In the genomic region with DNA sequence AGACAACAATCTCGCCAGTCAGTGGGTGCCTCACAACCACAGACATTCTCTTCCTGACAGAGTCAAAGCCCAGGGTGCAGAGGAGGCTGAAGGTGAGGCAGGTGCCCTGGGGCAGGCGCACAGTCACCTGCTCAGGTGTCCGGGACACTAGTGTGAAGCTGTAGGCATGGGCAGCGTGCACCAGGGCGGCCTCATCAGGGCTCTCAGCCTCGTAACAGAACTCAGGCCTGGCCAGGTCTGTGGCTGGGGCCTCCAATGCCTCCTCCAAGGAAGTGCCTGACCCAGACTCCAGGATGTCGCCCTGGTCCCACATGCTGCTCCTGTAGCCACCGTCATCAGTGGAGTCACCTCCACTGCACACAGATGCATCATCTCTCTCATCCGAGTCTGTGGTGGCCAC, we compare ENCODE assay signal across 7 cellular contexts.
"Had no signal": no experiment of that assay in that cellular context is flagged by ENCODE, and none has a peak within 500 bp of the region (broad histone marks: within the 10 kb centered on the region; RNA-seq: fewer than 3 reads in every experiment).

No MANE protein-coding gene starts in this region.

- H3K27ac ChIP-seq: GM23248 had no signal

- H2AFZ ChIP-seq: GM23248 had no signal

- DNase-seq: GM23248, GOT3, H7, HFFc6, IMR-90 had no signal

- H3K27ac Mint-ChIP-seq: HFFc6 had no signal

- H3K4me3 Mint-ChIP-seq: HFFc6 had no signal

- H3K4me3 ChIP-seq: GM23248, HAP-1 had no signal

- H3K36me3 ChIP-seq: HAP-1 had no signal

- ATAC-seq: HCT116 had no signal

- H3K9ac ChIP-seq: GM23248 had no signal

- H3K4me1 ChIP-seq: HAP-1 had no signal

- H3K9me3 ChIP-seq: HAP-1 had no signal
